8 cellular contexts compared by ENCODE assay signal in the genomic region with DNA sequence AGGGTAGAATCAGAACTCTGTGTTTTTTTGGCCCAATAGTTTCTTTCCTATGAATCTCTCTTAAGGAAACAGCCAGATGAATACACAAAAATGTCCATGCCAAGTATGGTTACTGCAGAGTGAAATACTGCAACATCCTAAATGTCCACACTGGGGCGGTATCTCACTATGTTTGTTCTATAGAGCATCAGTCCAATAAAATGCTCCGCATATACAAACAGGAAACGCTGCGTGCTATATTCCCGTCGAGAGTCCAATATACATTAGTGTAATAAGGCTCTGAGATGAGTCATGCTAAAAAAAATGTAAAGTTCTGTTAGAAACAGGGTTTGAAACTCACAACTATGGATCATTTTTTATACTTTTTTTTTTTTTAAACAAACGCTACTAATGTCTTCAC.
DNase-seq lines count a peak whose midpoint lies in the region; ATAC-seq and TF ChIP-seq lines count a peak whose summit lies in the region.

No MANE protein-coding gene starts in this region.

- ATAC-seq in HG02571 (IDR thresholded peaks at IDR 0.05; ENCODE audit: unreplicated experiment) (peak; percentile 72), HG03135 (IDR thresholded peaks at IDR 0.05; ENCODE audit: unreplicated experiment) (no peak)

- H3K9me3 Mint-ChIP-seq in activated CD4-positive, alpha-beta memory T cell treated with anti-CD3 and anti-CD28 coated beads for 36 hours: no peaks in the 10 kb centered on the region
- H3K9me3 Mint-ChIP-seq in glutamatergic neuron (ENCODE audit: unreplicated experiment): no peaks in the 10 kb centered on the region

- peak; percentile 55 for TF ChIP-seq CTCF in glutamatergic neuron (IDR thresholded peaks at IDR 0.05; ENCODE audit: partially characterized antibody, unreplicated experiment)

- H3K27ac Mint-ChIP-seq in activated CD4-positive, alpha-beta memory T cell treated with anti-CD3 and anti-CD28 coated beads for 36 hours: no peak overlapping the region
- no peak overlapping the region for H3K27ac Mint-ChIP-seq in glutamatergic neuron (ENCODE audit: unreplicated experiment)

- CTCF ChIA-PET in activated CD4-positive, alpha-beta memory T cell treated with anti-CD3 and anti-CD28 coated beads for 36 hours (lab: Charles Lee): interaction anchor here (1.0 kb wide), 2 partner anchors 657 to 701 kb away, joined by 3 to 4 read pairs; no protein-coding TSS in a partner anchor

- intact Hi-C loops in activated CD4-positive, alpha-beta memory T cell treated with anti-CD3 and anti-CD28 coated beads for 36 hours (cut with micrococcal nuclease): loop anchor here (1.0 to 5.0 kb wide), 3 partner anchors 657 to 836 kb away; no protein-coding TSS in a partner anchor

- peak; percentile 30 for DNase-seq in A172 (ENCODE audit: low spot score)
- DNase-seq in ELR (ENCODE audit: low read depth): peak; percentile 67
- peak; percentile 21 for DNase-seq in NCI-H2107 (lab: John Stamatoyannopoulos, UW)
- peak; percentile 27 for DNase-seq in activated CD4-positive, alpha-beta memory T cell treated with anti-CD3 and anti-CD28 coated beads for 36 hours
- DNase-seq in glutamatergic neuron: peak; percentile 26
- peak; percentile 1 for DNase-seq in stimulated activated CD4-positive, alpha-beta T cell treated with anti-CD3 and anti-CD28 coated beads, Interleukin-4, amount 100 ng/mL, for 1 hour

- no peaks in the 10 kb centered on the region for H3K4me1 Mint-ChIP-seq in activated CD4-positive, alpha-beta memory T cell treated with anti-CD3 and anti-CD28 coated beads for 36 hours (ENCODE audit: low read depth)
- H3K4me1 Mint-ChIP-seq in glutamatergic neuron (ENCODE audit: low read depth, unreplicated experiment): no peaks in the 10 kb centered on the region

- H3K27me3 Mint-ChIP-seq in activated CD4-positive, alpha-beta memory T cell treated with anti-CD3 and anti-CD28 coated beads for 36 hours: no peaks in the 10 kb centered on the region
- no peaks in the 10 kb centered on the region for H3K27me3 Mint-ChIP-seq in glutamatergic neuron (ENCODE audit: unreplicated experiment)

- POLR2A ChIA-PET in activated CD4-positive, alpha-beta memory T cell treated with anti-CD3 and anti-CD28 coated beads for 36 hours (lab: Charles Lee): no interaction called here

- H3K4me3 Mint-ChIP-seq in activated CD4-positive, alpha-beta memory T cell treated with anti-CD3 and anti-CD28 coated beads for 36 hours: no peak overlapping the region
- H3K4me3 Mint-ChIP-seq in glutamatergic neuron (ENCODE audit: unreplicated experiment): no peak overlapping the region

- H3K36me3 Mint-ChIP-seq in activated CD4-positive, alpha-beta memory T cell treated with anti-CD3 and anti-CD28 coated beads for 36 hours: no peaks in the 10 kb centered on the region
- no peaks in the 10 kb centered on the region for H3K36me3 Mint-ChIP-seq in glutamatergic neuron (ENCODE audit: unreplicated experiment)

Comparison
In these comparisons a context has a peak if more than half of its experiments do, and no peak if none do; other contexts are left out.
1. DNase-seq: peak in every context shown above with its lines; median percentile 67 in ELR; 30 in A172; 27 in activated CD4-positive, alpha-beta memory T cell treated with anti-CD3 and anti-CD28 coated beads for 36 hours; 26 in glutamatergic neuron; 21 in NCI-H2107; 1 in stimulated activated CD4-positive, alpha-beta T cell treated with anti-CD3 and anti-CD28 coated beads, Interleukin-4, amount 100 ng/mL, for 1 hour.